24 cellular contexts compared by ENCODE assay signal in genomic region chr5:132837868-132838267, GRCh38. TPM values are rescaled to one million over a fixed set of nuclear protein-coding genes. Genes with fewer than 3 reads are reported as not detected.
DNase-seq lines count a peak whose midpoint lies in the region; ATAC-seq and TF ChIP-seq lines count a peak whose summit lies in the region.
"Had no signal": no experiment of that assay in that cellular context is flagged by ENCODE, and none has a peak within 500 bp of the region (broad histone marks: within the 10 kb centered on the region; RNA-seq: fewer than 3 reads in every experiment).

No MANE protein-coding gene starts in this region.

- peaks cover 0 to 4% of the 10 kb centered on the region in 2 donors for H3K4me1 ChIP-seq in right atrium auricular region
- H3K4me1 ChIP-seq in heart right ventricle, result peaks cover 0 to 27% (median 7%) of the 10 kb centered on the region in 9 donors
- H3K4me1 ChIP-seq in mucosa of descending colon (ENCODE audit: low read depth), result peaks cover 44% of the 10 kb centered on the region
- no peaks in the 10 kb centered on the region for H3K4me1 ChIP-seq in naive thymus-derived CD4-positive, alpha-beta T cell (ENCODE audit: control insufficient read depth in 2 of 2, insufficient read depth in 2 of 2, low read length in 2 of 2)
- H3K4me1 ChIP-seq: HAP-1, tibial artery had no signal

- ATAC-seq in heart right ventricle (no peak), mucosa of descending colon (peak; percentile 88), HG02938 (IDR thresholded peaks at IDR 0.05; ENCODE audit: unreplicated experiment) (no peak), HG03135 (IDR thresholded peaks at IDR 0.05; ENCODE audit: unreplicated experiment) (no peak)
- ATAC-seq in naive thymus-derived CD4-positive, alpha-beta T cell, result no peak
- ATAC-seq: A549, foreskin keratinocyte, natural killer cell had no signal

- peaks cover 0 to 2% (median 0%) of the 10 kb centered on the region in 11 donors for H3K9me3 Mint-ChIP-seq in naive thymus-derived CD4-positive, alpha-beta T cell
- H3K9me3 Mint-ChIP-seq: CD4-positive, alpha-beta T cell; natural killer cell had no signal

- no peak overlapping the region for H3K27ac Mint-ChIP-seq in naive thymus-derived CD4-positive, alpha-beta T cell
- H3K27ac Mint-ChIP-seq: CD4-positive, alpha-beta T cell; natural killer cell had no signal

- DNase-seq in right atrium auricular region (ENCODE audit: low spot score), result peak; percentile 23
- no peak for DNase-seq in heart right ventricle
- DNase-seq in mucosa of descending colon, result peak; percentile 75 to 81 (median 78)
- DNase-seq in pons (ENCODE audit: low spot score), result no peak
- DNase-seq in naive thymus-derived CD4-positive, alpha-beta T cell, result no peak
- DNase-seq: activated CD4-positive, alpha-beta T cell treated with anti-CD3 and anti-CD28 coated beads for 1 hour; activated gamma-delta T cell; amniotic stem cell; CD4-positive, alpha-beta T cell; cerebellar nuclear complex; foreskin keratinocyte; natural killer cell; NCI-H187; spleen; tibial artery had no signal

- TF ChIP-seq CTCF in right atrium auricular region (IDR thresholded peaks at IDR 0.05), result no peak
- no peak for TF ChIP-seq CTCF in heart right ventricle (IDR thresholded peaks at IDR 0.05)
- TF ChIP-seq CTCF in mucosa of descending colon (IDR thresholded peaks at IDR 0.05), result no peak

- POLR2A ChIA-PET in naive thymus-derived CD4-positive, alpha-beta T cell (lab: Charles Lee), result no interaction called here

- H3K36me3 Mint-ChIP-seq in naive thymus-derived CD4-positive, alpha-beta T cell, result no peaks in the 10 kb centered on the region
- H3K36me3 Mint-ChIP-seq: natural killer cell had no signal

- H3K4me1 Mint-ChIP-seq in naive thymus-derived CD4-positive, alpha-beta T cell, result peaks cover 0 to 3% (median 0%) of the 10 kb centered on the region in 7 donors
- H3K4me1 Mint-ChIP-seq: natural killer cell had no signal

- 74 to 81% methylated on average over 2 of the region's 2 CpGs for WGBS in heart right ventricle, 2 donors

- no peaks in the 10 kb centered on the region for H3K36me3 ChIP-seq in right atrium auricular region
- no peaks in the 10 kb centered on the region for H3K36me3 ChIP-seq in heart right ventricle
- no peaks in the 10 kb centered on the region for H3K36me3 ChIP-seq in mucosa of descending colon (ENCODE audit: low read depth)
- no peaks in the 10 kb centered on the region for H3K36me3 ChIP-seq in naive thymus-derived CD4-positive, alpha-beta T cell (ENCODE audit: control insufficient read depth in 2 of 3, insufficient read depth in 3 of 3, low read length in 3 of 3)
- H3K36me3 ChIP-seq: HAP-1, spleen, tibial artery had no signal

- no peak overlapping the region for H3K4me3 ChIP-seq in right atrium auricular region
- no peak overlapping the region for H3K4me3 ChIP-seq in heart right ventricle
- H3K4me3 ChIP-seq in mucosa of descending colon, result no peak overlapping the region
- no peak overlapping the region for H3K4me3 ChIP-seq in naive thymus-derived CD4-positive, alpha-beta T cell (ENCODE audit: low read length)
- H3K4me3 ChIP-seq: A549, HAP-1, spleen, tibial artery had no signal

- no peaks in the 10 kb centered on the region for H3K27me3 ChIP-seq in right atrium auricular region
- H3K27me3 ChIP-seq in heart right ventricle, result no peaks in the 10 kb centered on the region
- no peaks in the 10 kb centered on the region for H3K27me3 ChIP-seq in naive thymus-derived CD4-positive, alpha-beta T cell (ENCODE audit: control insufficient read depth in 2 of 2, insufficient read depth in 2 of 2, low read length in 2 of 2)
- H3K27me3 ChIP-seq: foreskin keratinocyte, spleen, tibial artery had no signal

- CTCF ChIA-PET in naive thymus-derived CD4-positive, alpha-beta T cell (lab: Charles Lee), result no interaction called here

- H3K9me3 ChIP-seq in right atrium auricular region, result no peaks in the 10 kb centered on the region
- H3K9me3 ChIP-seq in heart right ventricle, result no peaks in the 10 kb centered on the region
- H3K9me3 ChIP-seq in mucosa of descending colon, result no peaks in the 10 kb centered on the region
- no peaks in the 10 kb centered on the region for H3K9me3 ChIP-seq in naive thymus-derived CD4-positive, alpha-beta T cell (ENCODE audit: control insufficient read depth in 2 of 3, low read length in 3 of 3)
- H3K9me3 ChIP-seq: A549, HAP-1, spleen, tibial artery had no signal

- no peak overlapping the region for H3K4me3 Mint-ChIP-seq in naive thymus-derived CD4-positive, alpha-beta T cell
- H3K4me3 Mint-ChIP-seq: CD4-positive, alpha-beta T cell; natural killer cell had no signal

- peaks cover 0 to 7% (median under 1%) of the 10 kb centered on the region in 5 donors for H3K27me3 Mint-ChIP-seq in naive thymus-derived CD4-positive, alpha-beta T cell

- H3K27ac ChIP-seq in right atrium auricular region (no peak overlapping the region), heart right ventricle (no peak overlapping the region), cingulate gyrus (ENCODE audit: low read depth, low read length) (peak overlapping the region; percentile 97)
- H3K27ac ChIP-seq in naive thymus-derived CD4-positive, alpha-beta T cell (ENCODE audit: low read depth, low read length), result no peak overlapping the region
- H3K27ac ChIP-seq: A549, foreskin keratinocyte, spleen, tibial artery had no signal

- intact Hi-C loops in heart right ventricle (cut with DNase I), result loop anchor here in 1 of 10 donors (10.0 kb wide), 1 partner anchor 207 kb away; no protein-coding TSS in a partner anchor
- intact Hi-C loops in mucosa of descending colon (cut with DNase I, micrococcal nuclease), result no loop called here
- intact Hi-C loops in naive thymus-derived CD4-positive, alpha-beta T cell (cut with micrococcal nuclease), result no loop called here

RNA-seq across cellular contexts. Expression of gene SHROOM1, which starts 7.4 kb away (rescaled TPM):
- total RNA-seq in right atrium auricular region (1 to 10 TPM; 3.2 to 4.2 TPM), heart right ventricle (1 to 10 TPM; 3.2 to 6.4 (median 4.1) TPM), mucosa of descending colon (10 to 100 TPM; 37.3 to 93.5 (median 63.0) TPM)
- 10 to 100 TPM in 1 of 2 donors, 1 to 10 TPM in 1; 3.5 to 10.8 TPM for polyA plus RNA-seq in heart right ventricle
- 1 to 10 TPM in 3 of 5 experiments, under 1 TPM in 1, not detected in 1; 0.11 to 8.9 (median 3.7) TPM for total RNA-seq in naive thymus-derived CD4-positive, alpha-beta T cell
- polyA plus RNA-seq in naive thymus-derived CD4-positive, alpha-beta T cell, result not detected

RNA-seq across cellular contexts. Expression of gene SOWAHA, which starts 24.8 kb away (rescaled TPM):
- total RNA-seq in right atrium auricular region (not detected), heart right ventricle (under 1 TPM in 4 of 10 donors, not detected in 6; 0.08 to 0.19 (median 0.13) TPM), mucosa of descending colon (10 to 100 TPM; 11.6 to 44.5 (median 24.3) TPM)
- polyA plus RNA-seq in heart right ventricle, result under 1 TPM in 1 of 2 donors, not detected in 1; 0.07 TPM
- under 1 TPM in 1 of 5 experiments, not detected in 4; 0.15 TPM for total RNA-seq in naive thymus-derived CD4-positive, alpha-beta T cell
- polyA plus RNA-seq in naive thymus-derived CD4-positive, alpha-beta T cell, result not detected
- total RNA-seq: CD4-positive, alpha-beta T cell; HT1080; natural killer cell; NCI-H460; posterior vena cava; spleen had no signal
- polyA plus RNA-seq: foreskin keratinocyte had no signal

RNA-seq across cellular contexts. Expression of gene GDF9, which starts 28.4 kb away (rescaled TPM):
- under 1 TPM; 0.20 to 0.22 TPM for total RNA-seq in right atrium auricular region
- under 1 TPM; 0.18 to 0.82 (median 0.43) TPM for total RNA-seq in heart right ventricle
- polyA plus RNA-seq in heart right ventricle, result under 1 TPM in 1 of 2 donors, not detected in 1; 0.10 TPM
- under 1 TPM; 0.28 to 0.41 (median 0.36) TPM for total RNA-seq in mucosa of descending colon
- 1 to 10 TPM in 4 of 5 experiments, under 1 TPM in 1; 0.48 to 2.0 (median 1.6) TPM for total RNA-seq in naive thymus-derived CD4-positive, alpha-beta T cell
- polyA plus RNA-seq in naive thymus-derived CD4-positive, alpha-beta T cell, result under 1 TPM; 0.43 to 0.53 TPM
- total RNA-seq: M059J had no signal

RNA-seq across cellular contexts. Expression of gene UQCRQ, which starts 28.6 kb away (rescaled TPM):
- 100 to 1,000 TPM; 276 to 335 TPM for total RNA-seq in right atrium auricular region
- 1,000 to 10,000 TPM; 1,190 to 1,962 (median 1,754) TPM for total RNA-seq in heart right ventricle
- polyA plus RNA-seq in heart right ventricle, result 1,000 to 10,000 TPM in 1 of 2 donors, 100 to 1,000 TPM in 1; 824 to 1,591 TPM
- 100 to 1,000 TPM; 448 to 727 (median 690) TPM for total RNA-seq in mucosa of descending colon
- 100 to 1,000 TPM; 101 to 338 (median 110) TPM for total RNA-seq in naive thymus-derived CD4-positive, alpha-beta T cell
- 100 to 1,000 TPM; 556 to 584 TPM for polyA plus RNA-seq in naive thymus-derived CD4-positive, alpha-beta T cell

RNA-seq across cellular contexts. Expression of gene LEAP2, which starts 35.6 kb away (rescaled TPM):
- total RNA-seq in right atrium auricular region, result 1 to 10 TPM in 1 of 2 donors, not detected in 1; 1.1 TPM
- 1 to 10 TPM in 5 of 10 donors, under 1 TPM in 5; 0.49 to 1.6 (median 0.92) TPM for total RNA-seq in heart right ventricle
- polyA plus RNA-seq in heart right ventricle, result 1 to 10 TPM in 1 of 2 donors, under 1 TPM in 1; 0.62 to 3.9 TPM
- total RNA-seq in mucosa of descending colon, result 1 to 10 TPM; 2.9 to 9.9 (median 3.8) TPM
- 1 to 10 TPM in 4 of 5 experiments, under 1 TPM in 1; 0.91 to 9.9 (median 4.5) TPM for total RNA-seq in naive thymus-derived CD4-positive, alpha-beta T cell
- polyA plus RNA-seq in naive thymus-derived CD4-positive, alpha-beta T cell, result 1 to 10 TPM in 1 of 2 donors, under 1 TPM in 1; 0.70 to 2.0 TPM

Comparison
In these comparisons a context has a peak if more than half of its experiments do, and no peak if none do; other contexts are left out.
1. DNase-seq: peak in right atrium auricular region (single experiment) and mucosa of descending colon (3 of 3); none in heart right ventricle (0 of 2), pons (single experiment) and naive thymus-derived CD4-positive, alpha-beta T cell (0 of 9).
2. RNA of gene SOWAHA, which starts 24.8 kb away (total RNA-seq): 11.6 to 44.5 TPM in mucosa of descending colon; 0.08 to 0.19 TPM in heart right ventricle, not detected in right atrium auricular region and 0.15 TPM in naive thymus-derived CD4-positive, alpha-beta T cell; every median in the first group is over 10 times any median in the second.